Comparison of ENCODE assay signal across 8 cellular contexts in genomic region chr19:35757231-35757748, GRCh38. TPM values are rescaled to one million over a fixed set of nuclear protein-coding genes. Genes with fewer than 3 reads are reported as not detected.
DNase-seq lines count a peak whose midpoint lies in the region; ATAC-seq, FAIRE-seq and TF ChIP-seq lines count a peak whose summit lies in the region.

No MANE protein-coding gene starts in this region.

- H3K27me3 ChIP-seq in PC-9 (ENCODE audit: insufficient read depth, low read depth) (no peaks in the 10 kb centered on the region), colonic mucosa (no peaks in the 10 kb centered on the region), HepG2 (ENCODE audit: control insufficient read depth in 1 of 2, insufficient read depth in 2 of 2, low read length in 2 of 2) (no peaks in the 10 kb centered on the region), stomach (peaks cover 0 to 16% (median 0%) of the 10 kb centered on the region in 3 donors)

- in situ Hi-C loops in HepG2 (cut with HindIII; ENCODE audit: extremely low pct_ligation_motif_present, low pct_unique_long_range_greater_than_20kb): no loop called here

- peaks cover 19% of the 10 kb centered on the region for H3F3A ChIP-seq in PC-9 (ENCODE audit: insufficient read depth, low read depth)

- BruUV-seq in PC-9 (replicated peaks; lab: Mats Ljungman, UMichigan) (TSS peak; percentile 90), HepG2 (replicated peaks; lab: Mats Ljungman, UMichigan) (TSS peak; percentile 85)

- H3K9ac ChIP-seq in colonic mucosa (ENCODE audit: low read depth in 2 of 2, low read length in 2 of 2) (peak overlapping the region; percentile 56 to 73), HepG2 (ENCODE audit: insufficient read depth, low read depth, low read length) (peak overlapping the region; percentile 74)

- TF ChIP-seq CTCF in PC-9 (conservative IDR thresholded peaks at IDR 0.05) (no peak), colonic mucosa (IDR thresholded peaks at IDR 0.05) (no peak), HepG2 (CRISPR knock-in tag; IDR thresholded peaks at IDR 0.05) (no peak), stomach (IDR thresholded peaks at IDR 0.05) (no peak)

- peak overlapping the region; percentile 67 for H3K4me3 ChIP-seq in PC-9
- H3K4me3 ChIP-seq in colonic mucosa: peak overlapping the region; percentile 74
- H3K4me3 ChIP-seq in HepG2 (replicated peaks in 1 of 3; ENCODE audit: insufficient read depth in 1 of 3, low read depth in 2 of 3, low read length in 3 of 3): peak overlapping the region; percentile 65 to 83 (median 79)
- H3K4me3 ChIP-seq in stomach: peak overlapping the region; percentile 74 to 90 (median 86)

- no peaks in the 10 kb centered on the region for H3K9me3 ChIP-seq in PC-9 (ENCODE audit: insufficient read depth, low read depth)
- H3K9me3 ChIP-seq in colonic mucosa: no peaks in the 10 kb centered on the region
- H3K9me3 ChIP-seq in HepG2 (ENCODE audit: low read length): no peaks in the 10 kb centered on the region
- no peaks in the 10 kb centered on the region for H3K9me3 ChIP-seq in stomach

- peak in 1 of 2 experiments; percentile 14; a peak in 1 of 4 replicates for TF ChIP-seq POLR2A in HepG2 (IDR thresholded peaks at IDR 0.05; ENCODE audit: insufficient read depth in 1 of 2, low read depth in 2 of 2, low read length in 2 of 2)
- TF ChIP-seq POLR2A in stomach (IDR thresholded peaks at IDR 0.05): peak in 1 of 4 donors; percentile 10

- ATAC-seq in GM18870 (IDR thresholded peaks at IDR 0.05; ENCODE audit: unreplicated experiment): peak; percentile 2
- peak; percentile 46 for ATAC-seq in HepG2
- ATAC-seq in HG03460 (IDR thresholded peaks at IDR 0.05; ENCODE audit: unreplicated experiment): no peak

- H3K79me2 ChIP-seq in PC-9 (ENCODE audit: low read depth) (peaks cover 19% of the 10 kb centered on the region), HepG2 (ENCODE audit: insufficient read depth, low read length) (peaks cover 6% of the 10 kb centered on the region)

- H3K36me3 ChIP-seq in PC-9 (ENCODE audit: low read depth): no peaks in the 10 kb centered on the region; the same call in 1 of the 2 replicates
- H3K36me3 ChIP-seq in colonic mucosa: peaks cover 5% of the 10 kb centered on the region
- peaks cover 5 to 34% of the 10 kb centered on the region in 2 experiments; a peak in 4 of 5 replicates for H3K36me3 ChIP-seq in HepG2 (replicated peaks in 1 of 2; ENCODE audit: control insufficient read depth in 1 of 2, insufficient read depth in 2 of 2, low read length in 2 of 2)
- H3K36me3 ChIP-seq in stomach: peaks cover 19 to 47% (median 37%) of the 10 kb centered on the region in 4 donors

- TF ChIP-seq RAD21 in HepG2 (CRISPR knock-in tag; IDR thresholded peaks at IDR 0.05): no peak

- intact Hi-C loops in PC-9 (cut with micrococcal nuclease; ENCODE audit: unreplicated experiment): no loop called here
- intact Hi-C loops in colonic mucosa (cut with DNase I): no loop called here
- intact Hi-C loops in HepG2 (cut with micrococcal nuclease; ENCODE audit: unreplicated experiment): no loop called here
- intact Hi-C loops in stomach (cut with DNase I; ENCODE audit: low total_unique reads): no loop called here

- DNase-seq in AG08396 (ENCODE audit: low spot score) (peak; percentile 76), PC-9 (no peak), colonic mucosa (peak; percentile 70), HepG2 (ENCODE audit: low spot score) (peak; percentile 24), stomach (peak; percentile 49), NCI-H187 treated with DMSO at 0.1 percent for 48 hours (lab: John Stamatoyannopoulos, UW) (no peak)

- WGBS in HepG2 (ENCODE audit: low lambda C conversion rate): 25% methylated on average over 5 of the region's 19 CpGs
- 7 to 12% (median 9%) methylated on average over 14 to 19 of the region's 19 CpGs for WGBS in stomach, 5 donors

- CTCF ChIA-PET in PC-9 (lab: Charles Lee) (interaction anchor here (0.6 kb wide), 1 partner anchor 65 kb away, joined by 4 read pairs; no protein-coding TSS in a partner anchor), HepG2 (lab: Yijun Ruan, JAX; ENCODE audit: low intra/inter-chr PET ratio, low total read pairs) (no interaction called here)

- peak overlapping the region; percentile 67 for H3K27ac ChIP-seq in PC-9
- H3K27ac ChIP-seq in colonic mucosa: peak overlapping the region; percentile 72
- H3K27ac ChIP-seq in HepG2 (ENCODE audit: extremely low read length, insufficient read depth, low read length): peak overlapping the region; percentile 79
- peak overlapping the region; percentile 72 to 99 (median 98) for H3K27ac ChIP-seq in stomach

- no peak for FAIRE-seq in HepG2 (lab: Jason Lieb, UNC)

- H4K20me1 ChIP-seq in PC-9 (ENCODE audit: insufficient read depth): peaks cover 4% of the 10 kb centered on the region; the same call in 1 of the 2 replicates
- no peaks in the 10 kb centered on the region for H4K20me1 ChIP-seq in HepG2 (ENCODE audit: insufficient read depth, low read length)

- H2AFZ ChIP-seq in PC-9 (peak overlapping the region; percentile 75), HepG2 (ENCODE audit: low read length) (no peak overlapping the region)

- H3K9me2 ChIP-seq in PC-9 (ENCODE audit: insufficient read depth): no peaks in the 10 kb centered on the region

- POLR2A ChIA-PET in PC-9 (lab: Charles Lee; ENCODE audit: unreplicated experiment): interaction anchor here (0.6 to 0.7 kb wide), 3 partner anchors 9 to 170 kb away, joined by 6 to 25 read pairs (median 7); partner anchors contain the start of gene LIN37
- POLR2A ChIA-PET in HepG2 (lab: Yijun Ruan, JAX): interaction anchor here (0.7 to 1.5 kb wide), 4 partner anchors 9 to 17 kb away, joined by 3 to 17 read pairs (median 6); partner anchors contain the start of genes LIN37, PSENEN and U2AF1L4

- TF ChIP-seq EP300 in HepG2 (IDR thresholded peaks at IDR 0.05; ENCODE audit: low read depth in 2 of 2, low read length in 2 of 2): no peak
- TF ChIP-seq EP300 in HepG2 (CRISPR knock-in tag; IDR thresholded peaks at IDR 0.05; ENCODE audit: borderline replicate concordance): no peak
- TF ChIP-seq EP300 in stomach (IDR thresholded peaks at IDR 0.05): peak; percentile 93

- H3K4me1 ChIP-seq in PC-9 (replicated peaks; ENCODE audit: insufficient read depth): peaks cover 13% of the 10 kb centered on the region
- no peaks in the 10 kb centered on the region for H3K4me1 ChIP-seq in colonic mucosa
- H3K4me1 ChIP-seq in HepG2 (ENCODE audit: insufficient read depth, low read length): peaks cover 20% of the 10 kb centered on the region
- peaks cover 40 to 62% (median 49%) of the 10 kb centered on the region in 4 donors for H3K4me1 ChIP-seq in stomach

- peak overlapping the region; percentile 95 for H3K4me2 ChIP-seq in PC-9
- H3K4me2 ChIP-seq in HepG2 (ENCODE audit: low read depth, low read length): peak overlapping the region; percentile 86

RNA-seq across cellular contexts. Expression of gene HSPB6, which starts 0.5 kb away (rescaled TPM):
- 2.5 and 2.7 TPM in 2 replicates for total RNA-seq in PC-9 (2021)
- total RNA-seq in colonic mucosa: 10 to 100 TPM in 1 of 2 donors, 1 to 10 TPM in 1; 6.3 to 23.6 TPM
- not detected in 2 replicates for total RNA-seq in HepG2 (2016; rRNA removed; fragmentation: Illumina TruSeq; extraction: Trizol)
- not detected in 2 replicates for total RNA-seq in HepG2 (2016; cell fraction: cytosol; rRNA removed; fragmentation: Illumina TruSeq; extraction: Trizol; ENCODE audit: low read depth)
- 0.06 TPM in 1 of 2 replicates, not detected in the other for total RNA-seq in HepG2 (2016; cell fraction: insoluble cytoplasmic fraction; rRNA removed; fragmentation: Illumina TruSeq; extraction: Trizol)
- total RNA-seq in HepG2 (2016; cell fraction: membrane; rRNA removed; fragmentation: Illumina TruSeq; extraction: Trizol): not detected in 2 replicates
- total RNA-seq in HepG2 (2016; cell fraction: nucleus; rRNA removed; fragmentation: Illumina TruSeq; extraction: Trizol): not detected in 2 replicates
- polyA plus RNA-seq in HepG2 (2011; rRNA removed): 0.08 and 0.18 TPM in 2 replicates
- 0.04 and 0.08 TPM in 2 replicates for polyA plus RNA-seq in HepG2 (2011; cell fraction: cytosol; rRNA removed)
- 0.32 and 0.47 TPM in 2 replicates for polyA plus RNA-seq in HepG2 (2011; cell fraction: nucleus; rRNA removed)
- polyA plus RNA-seq in HepG2 (2012): 0.28 and 0.45 TPM in 2 replicates
- 0.11 and 0.14 TPM in 2 replicates for polyA plus RNA-seq in HepG2 (2016; cell fraction: cytosol; fragmentation: Illumina TruSeq; extraction: Trizol; ENCODE audit: low read depth)
- polyA plus RNA-seq in HepG2 (2016; cell fraction: insoluble cytoplasmic fraction; fragmentation: Illumina TruSeq; extraction: Trizol; ENCODE audit: low read depth): 0.26 and 0.27 TPM in 2 replicates
- polyA plus RNA-seq in HepG2 (2016; cell fraction: membrane; fragmentation: Illumina TruSeq; extraction: Trizol; ENCODE audit: low read depth): 0.19 and 0.41 TPM in 2 replicates
- 0.32 and 0.79 TPM in 2 replicates for polyA plus RNA-seq in HepG2 (2016; cell fraction: nucleus; fragmentation: Illumina TruSeq; extraction: Trizol; ENCODE audit: insufficient read depth, low read depth)
- 0.48 and 0.77 TPM in 2 replicates for polyA minus RNA-seq in HepG2 (2011; rRNA and poly(A)+ RNA removed; ENCODE audit: low replicate concordance)
- not detected in 2 replicates for polyA minus RNA-seq in HepG2 (2011; cell fraction: cytosol; rRNA and poly(A)+ RNA removed)
- polyA minus RNA-seq in HepG2 (2011; cell fraction: nucleus; rRNA and poly(A)+ RNA removed): 0.25 TPM in 1 of 2 replicates, not detected in the other
- total RNA-seq in stomach: 100 to 1,000 TPM in 3 of 5 donors, 10 to 100 TPM in 2; 25.0 to 492 (median 209) TPM
- polyA plus RNA-seq in stomach: 10 to 100 TPM; 45.0 to 84.9 (median 71.5) TPM

RNA-seq across cellular contexts. Expression of gene PROSER3, which starts 0.7 kb away (rescaled TPM):
- total RNA-seq in PC-9 (2021) (38.0 and 52.2 TPM in 2 replicates), colonic mucosa (10 to 100 TPM; 17.1 to 26.9 TPM), HepG2 (2016; rRNA removed; fragmentation: Illumina TruSeq; extraction: Trizol) (4.5 and 5.7 TPM in 2 replicates), stomach (10 to 100 TPM in 4 of 5 donors, 1 to 10 TPM in 1; 5.9 to 61.3 (median 36.5) TPM)
- 8.4 and 9.4 TPM in 2 replicates for total RNA-seq in HepG2 (2016; cell fraction: cytosol; rRNA removed; fragmentation: Illumina TruSeq; extraction: Trizol; ENCODE audit: low read depth)
- total RNA-seq in HepG2 (2016; cell fraction: insoluble cytoplasmic fraction; rRNA removed; fragmentation: Illumina TruSeq; extraction: Trizol): 2.8 and 4.2 TPM in 2 replicates
- total RNA-seq in HepG2 (2016; cell fraction: membrane; rRNA removed; fragmentation: Illumina TruSeq; extraction: Trizol): 5.5 and 6.0 TPM in 2 replicates
- 6.6 and 8.4 TPM in 2 replicates for total RNA-seq in HepG2 (2016; cell fraction: nucleus; rRNA removed; fragmentation: Illumina TruSeq; extraction: Trizol)
- polyA plus RNA-seq in HepG2 (2011; rRNA removed) (5.1 and 6.2 TPM in 2 replicates), stomach (1 to 10 TPM; 3.6 to 6.7 (median 4.5) TPM)
- 2.4 and 2.9 TPM in 2 replicates for polyA plus RNA-seq in HepG2 (2011; cell fraction: cytosol; rRNA removed)
- polyA plus RNA-seq in HepG2 (2011; cell fraction: nucleus; rRNA removed): 18.4 and 27.0 TPM in 2 replicates
- polyA plus RNA-seq in HepG2 (2012): 2.9 and 5.0 TPM in 2 replicates
- 0.45 and 0.49 TPM in 2 replicates for polyA plus RNA-seq in HepG2 (2016; cell fraction: cytosol; fragmentation: Illumina TruSeq; extraction: Trizol; ENCODE audit: low read depth)
- 4.1 and 6.3 TPM in 2 replicates for polyA plus RNA-seq in HepG2 (2016; cell fraction: insoluble cytoplasmic fraction; fragmentation: Illumina TruSeq; extraction: Trizol; ENCODE audit: low read depth)
- polyA plus RNA-seq in HepG2 (2016; cell fraction: membrane; fragmentation: Illumina TruSeq; extraction: Trizol; ENCODE audit: low read depth): 1.7 and 2.6 TPM in 2 replicates
- 17.5 and 26.7 TPM in 2 replicates for polyA plus RNA-seq in HepG2 (2016; cell fraction: nucleus; fragmentation: Illumina TruSeq; extraction: Trizol; ENCODE audit: insufficient read depth, low read depth)
- 15.2 and 33.7 TPM in 2 replicates for polyA minus RNA-seq in HepG2 (2011; rRNA and poly(A)+ RNA removed; ENCODE audit: low replicate concordance)
- polyA minus RNA-seq in HepG2 (2011; cell fraction: cytosol; rRNA and poly(A)+ RNA removed): 4.2 and 8.4 TPM in 2 replicates
- polyA minus RNA-seq in HepG2 (2011; cell fraction: nucleus; rRNA and poly(A)+ RNA removed): 6.1 and 9.4 TPM in 2 replicates

RNA-seq across cellular contexts. Expression of gene LIN37, which starts 8.9 kb away (rescaled TPM):
- 9.4 and 17.0 TPM in 2 replicates for total RNA-seq in PC-9 (2021)
- total RNA-seq in colonic mucosa: 1 to 10 TPM; 5.1 to 7.5 TPM
- total RNA-seq in HepG2 (2016; rRNA removed; fragmentation: Illumina TruSeq; extraction: Trizol): 3.5 and 6.3 TPM in 2 replicates
- 8.4 and 12.8 TPM in 2 replicates for total RNA-seq in HepG2 (2016; cell fraction: cytosol; rRNA removed; fragmentation: Illumina TruSeq; extraction: Trizol; ENCODE audit: low read depth)
- total RNA-seq in HepG2 (2016; cell fraction: insoluble cytoplasmic fraction; rRNA removed; fragmentation: Illumina TruSeq; extraction: Trizol): 4.5 and 7.1 TPM in 2 replicates
- 4.8 and 6.4 TPM in 2 replicates for total RNA-seq in HepG2 (2016; cell fraction: membrane; rRNA removed; fragmentation: Illumina TruSeq; extraction: Trizol)
- total RNA-seq in HepG2 (2016; cell fraction: nucleus; rRNA removed; fragmentation: Illumina TruSeq; extraction: Trizol): 10.4 and 11.7 TPM in 2 replicates
- polyA plus RNA-seq in HepG2 (2011; rRNA removed): 8.7 and 8.9 TPM in 2 replicates
- polyA plus RNA-seq in HepG2 (2011; cell fraction: cytosol; rRNA removed): 6.2 and 9.3 TPM in 2 replicates
- polyA plus RNA-seq in HepG2 (2011; cell fraction: nucleus; rRNA removed): 53.4 and 56.4 TPM in 2 replicates
- 7.0 and 8.2 TPM in 2 replicates for polyA plus RNA-seq in HepG2 (2012)
- polyA plus RNA-seq in HepG2 (2016; cell fraction: cytosol; fragmentation: Illumina TruSeq; extraction: Trizol; ENCODE audit: low read depth): 5.5 and 6.3 TPM in 2 replicates
- 3.9 and 5.2 TPM in 2 replicates for polyA plus RNA-seq in HepG2 (2016; cell fraction: insoluble cytoplasmic fraction; fragmentation: Illumina TruSeq; extraction: Trizol; ENCODE audit: low read depth)
- 3.8 and 4.3 TPM in 2 replicates for polyA plus RNA-seq in HepG2 (2016; cell fraction: membrane; fragmentation: Illumina TruSeq; extraction: Trizol; ENCODE audit: low read depth)
- 28.1 and 34.8 TPM in 2 replicates for polyA plus RNA-seq in HepG2 (2016; cell fraction: nucleus; fragmentation: Illumina TruSeq; extraction: Trizol; ENCODE audit: insufficient read depth, low read depth)
- polyA minus RNA-seq in HepG2 (2011; rRNA and poly(A)+ RNA removed; ENCODE audit: low replicate concordance): 4.0 and 8.3 TPM in 2 replicates
- polyA minus RNA-seq in HepG2 (2011; cell fraction: cytosol; rRNA and poly(A)+ RNA removed): 3.4 and 3.9 TPM in 2 replicates
- polyA minus RNA-seq in HepG2 (2011; cell fraction: nucleus; rRNA and poly(A)+ RNA removed): 16.9 and 22.6 TPM in 2 replicates
- total RNA-seq in stomach: 10 to 100 TPM in 3 of 5 donors, 1 to 10 TPM in 2; 2.3 to 26.5 (median 17.9) TPM
- 10 to 100 TPM; 21.5 to 44.9 (median 29.2) TPM for polyA plus RNA-seq in stomach

RNA-seq across cellular contexts. Expression of gene PSENEN, which starts 11.8 kb away (rescaled TPM):
- total RNA-seq in PC-9 (2021) (106 and 130 TPM in 2 replicates), colonic mucosa (10 to 100 TPM; 73.8 to 87.4 TPM), HepG2 (2016; rRNA removed; fragmentation: Illumina TruSeq; extraction: Trizol) (20.0 and 34.2 TPM in 2 replicates), stomach (10 to 100 TPM in 3 of 5 donors, 1 to 10 TPM in 1, not detected in 1; 9.3 to 58.0 (median 32.2) TPM)
- 8.3 and 8.7 TPM in 2 replicates for total RNA-seq in HepG2 (2016; cell fraction: cytosol; rRNA removed; fragmentation: Illumina TruSeq; extraction: Trizol; ENCODE audit: low read depth)
- total RNA-seq in HepG2 (2016; cell fraction: insoluble cytoplasmic fraction; rRNA removed; fragmentation: Illumina TruSeq; extraction: Trizol): 22.6 and 36.6 TPM in 2 replicates
- total RNA-seq in HepG2 (2016; cell fraction: membrane; rRNA removed; fragmentation: Illumina TruSeq; extraction: Trizol): 9.0 and 11.8 TPM in 2 replicates
- 25.9 and 30.1 TPM in 2 replicates for total RNA-seq in HepG2 (2016; cell fraction: nucleus; rRNA removed; fragmentation: Illumina TruSeq; extraction: Trizol)
- polyA plus RNA-seq in HepG2 (2011; rRNA removed) (16.9 and 22.6 TPM in 2 replicates), stomach (100 to 1,000 TPM in 1 of 3 donors, 10 to 100 TPM in 2; 49.2 to 101 (median 51.0) TPM)
- 13.2 and 17.3 TPM in 2 replicates for polyA plus RNA-seq in HepG2 (2011; cell fraction: cytosol; rRNA removed)
- 9.9 and 11.5 TPM in 2 replicates for polyA plus RNA-seq in HepG2 (2011; cell fraction: nucleus; rRNA removed)
- polyA plus RNA-seq in HepG2 (2012): 16.1 and 18.5 TPM in 2 replicates
- 12.4 and 17.6 TPM in 2 replicates for polyA plus RNA-seq in HepG2 (2016; cell fraction: cytosol; fragmentation: Illumina TruSeq; extraction: Trizol; ENCODE audit: low read depth)
- polyA plus RNA-seq in HepG2 (2016; cell fraction: insoluble cytoplasmic fraction; fragmentation: Illumina TruSeq; extraction: Trizol; ENCODE audit: low read depth): 30.0 and 36.1 TPM in 2 replicates
- 12.5 and 13.2 TPM in 2 replicates for polyA plus RNA-seq in HepG2 (2016; cell fraction: membrane; fragmentation: Illumina TruSeq; extraction: Trizol; ENCODE audit: low read depth)
- polyA plus RNA-seq in HepG2 (2016; cell fraction: nucleus; fragmentation: Illumina TruSeq; extraction: Trizol; ENCODE audit: insufficient read depth, low read depth): 55.1 and 70.2 TPM in 2 replicates
- 24.1 and 61.3 TPM in 2 replicates for polyA minus RNA-seq in HepG2 (2011; rRNA and poly(A)+ RNA removed; ENCODE audit: low replicate concordance)
- 4.3 and 4.7 TPM in 2 replicates for polyA minus RNA-seq in HepG2 (2011; cell fraction: cytosol; rRNA and poly(A)+ RNA removed)
- polyA minus RNA-seq in HepG2 (2011; cell fraction: nucleus; rRNA and poly(A)+ RNA removed): 3.0 and 7.3 TPM in 2 replicates

RNA-seq across cellular contexts. Expression of gene U2AF1L4, which starts 12.1 kb away (rescaled TPM):
- 13.9 and 14.3 TPM in 2 replicates for total RNA-seq in PC-9 (2021)
- 10 to 100 TPM; 14.9 to 18.7 TPM for total RNA-seq in colonic mucosa
- total RNA-seq in HepG2 (2016; rRNA removed; fragmentation: Illumina TruSeq; extraction: Trizol): 4.7 and 7.9 TPM in 2 replicates
- total RNA-seq in HepG2 (2016; cell fraction: cytosol; rRNA removed; fragmentation: Illumina TruSeq; extraction: Trizol; ENCODE audit: low read depth): 2.5 and 3.0 TPM in 2 replicates
- 3.4 and 7.8 TPM in 2 replicates for total RNA-seq in HepG2 (2016; cell fraction: insoluble cytoplasmic fraction; rRNA removed; fragmentation: Illumina TruSeq; extraction: Trizol)
- total RNA-seq in HepG2 (2016; cell fraction: membrane; rRNA removed; fragmentation: Illumina TruSeq; extraction: Trizol): 4.2 and 5.2 TPM in 2 replicates
- total RNA-seq in HepG2 (2016; cell fraction: nucleus; rRNA removed; fragmentation: Illumina TruSeq; extraction: Trizol): 8.5 and 9.9 TPM in 2 replicates
- polyA plus RNA-seq in HepG2 (2011; rRNA removed): 14.2 and 15.4 TPM in 2 replicates
- polyA plus RNA-seq in HepG2 (2011; cell fraction: cytosol; rRNA removed): 6.5 and 9.4 TPM in 2 replicates
- polyA plus RNA-seq in HepG2 (2011; cell fraction: nucleus; rRNA removed): 90.7 and 113 TPM in 2 replicates
- polyA plus RNA-seq in HepG2 (2012): 8.2 and 8.6 TPM in 2 replicates
- polyA plus RNA-seq in HepG2 (2016; cell fraction: cytosol; fragmentation: Illumina TruSeq; extraction: Trizol; ENCODE audit: low read depth): 3.5 and 5.0 TPM in 2 replicates
- polyA plus RNA-seq in HepG2 (2016; cell fraction: insoluble cytoplasmic fraction; fragmentation: Illumina TruSeq; extraction: Trizol; ENCODE audit: low read depth): 4.8 and 6.9 TPM in 2 replicates
- polyA plus RNA-seq in HepG2 (2016; cell fraction: membrane; fragmentation: Illumina TruSeq; extraction: Trizol; ENCODE audit: low read depth): 5.2 and 5.8 TPM in 2 replicates
- polyA plus RNA-seq in HepG2 (2016; cell fraction: nucleus; fragmentation: Illumina TruSeq; extraction: Trizol; ENCODE audit: insufficient read depth, low read depth): 36.4 and 41.6 TPM in 2 replicates
- 9.3 and 10.1 TPM in 2 replicates for polyA minus RNA-seq in HepG2 (2011; rRNA and poly(A)+ RNA removed; ENCODE audit: low replicate concordance)
- 1.6 and 1.9 TPM in 2 replicates for polyA minus RNA-seq in HepG2 (2011; cell fraction: cytosol; rRNA and poly(A)+ RNA removed)
- polyA minus RNA-seq in HepG2 (2011; cell fraction: nucleus; rRNA and poly(A)+ RNA removed): 17.0 and 19.3 TPM in 2 replicates
- 10 to 100 TPM; 11.4 to 98.0 (median 57.1) TPM for total RNA-seq in stomach
- polyA plus RNA-seq in stomach: 10 to 100 TPM; 27.6 to 53.0 (median 44.8) TPM

Comparison
In these comparisons a context has a peak if more than half of its experiments do, and no peak if none do; other contexts are left out.
1. DNase-seq: peak in AG08396 (single experiment), colonic mucosa (single experiment), HepG2 (single experiment) and stomach (single experiment); none in PC-9 (0 of 2) and NCI-H187 treated with DMSO at 0.1 percent for 48 hours (single experiment).
2. Peak in every context shown above with its lines, with median percentiles within 50 percentile points of each other: H3K27ac ChIP-seq and H3K4me3 ChIP-seq.